In the genomic region with DNA sequence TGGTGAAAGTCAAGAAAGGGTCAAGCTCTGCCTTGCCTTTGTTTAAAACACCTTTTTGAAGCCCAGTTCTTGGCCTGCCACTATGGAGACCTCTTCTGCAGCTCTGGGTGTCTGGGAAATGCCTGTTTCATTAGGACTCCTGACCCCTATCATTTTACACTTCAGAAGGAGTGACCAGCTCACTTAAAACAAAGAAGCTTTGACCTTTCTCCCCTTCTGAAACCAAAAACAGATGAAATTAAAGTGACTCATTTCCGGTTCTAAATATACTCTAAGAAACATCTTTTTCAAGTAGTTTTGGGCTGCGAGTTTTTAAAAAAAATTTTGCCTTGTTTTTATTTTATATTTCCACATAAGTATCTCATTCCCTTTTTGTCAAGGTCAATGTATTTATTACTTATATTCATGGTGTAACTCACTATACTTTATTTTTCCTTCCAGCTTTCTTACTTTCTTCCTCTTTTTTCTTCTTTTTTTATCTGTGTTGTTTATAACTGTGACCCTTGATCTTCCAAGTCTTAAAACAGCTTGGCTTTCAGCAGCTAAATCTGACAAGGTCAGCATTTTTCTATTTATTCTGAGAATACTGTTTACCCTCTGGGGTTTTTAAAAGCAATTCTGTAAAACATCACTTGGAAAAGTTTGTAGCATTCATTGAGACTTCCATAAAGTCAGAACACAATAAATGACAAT, we compare ENCODE assay signal across 10 cellular contexts.
A peak's percentile ranks its signal among the peaks of the same experiment; 100 is the strongest.
DNase-seq lines count a peak whose midpoint lies in the region; ATAC-seq and TF ChIP-seq lines count a peak whose summit lies in the region.
"Had no signal": no experiment of that assay in that cellular context is flagged by ENCODE, and none has a peak within 500 bp of the region (broad histone marks: within the 10 kb centered on the region; RNA-seq: fewer than 3 reads in every experiment).

No MANE protein-coding gene starts in this region.

- TF ChIP-seq CTCF in PC-9 (conservative IDR thresholded peaks at IDR 0.05): no peak

- H4K20me1 ChIP-seq in PC-9 (ENCODE audit: insufficient read depth): no peaks in the 10 kb centered on the region

- H3F3A ChIP-seq in PC-9 (ENCODE audit: insufficient read depth, low read depth): no peaks in the 10 kb centered on the region

- TF ChIP-seq POLR2A in GM18505 (IDR thresholded peaks at IDR 0.05; ENCODE audit: borderline replicate concordance, extremely low read depth, insufficient read depth, insufficient read length): no peak

- H3K36me3 ChIP-seq in PC-9 (ENCODE audit: low read depth) (no peaks in the 10 kb centered on the region), mesenchymal stem cell (ENCODE audit: control insufficient read depth in 1 of 2, insufficient read depth in 2 of 2, low read depth in 1 of 2, low read length in 2 of 2) (no peaks in the 10 kb centered on the region)
- H3K36me3 ChIP-seq: tibial nerve had no signal

- intact Hi-C loops in PC-9 (cut with micrococcal nuclease; ENCODE audit: unreplicated experiment): loop anchor here (5.0 kb wide), 1 partner anchor 674 kb away; the partner anchor contains the start of genes NR2F1 and NR2F1-AS1

- H3K4me3 ChIP-seq in PC-9: no peak overlapping the region
- no peak overlapping the region for H3K4me3 ChIP-seq in mesenchymal stem cell (ENCODE audit: insufficient read depth in 1 of 2, low read depth in 1 of 2, low read length in 2 of 2)
- H3K4me3 ChIP-seq: tibial nerve had no signal

- DNase-seq in PC-9 (no peak), mesenchymal stem cell (peak; percentile 79), Kasumi-1 (lab: John Stamatoyannopoulos, UW) (no peak)
- DNase-seq in activated naive CD8-positive, alpha-beta T cell treated with anti-CD3 and anti-CD28 coated beads for 36 hours: no peak
- DNase-seq in activated naive CD4-positive, alpha-beta T cell treated with anti-CD3 and anti-CD28 coated beads, Interleukin-2, amount 50 U/mL, for 16 hours: no peak

- no peak overlapping the region for H3K23ac ChIP-seq in mesenchymal stem cell (ENCODE audit: low read length in 2 of 2)

- CTCF ChIA-PET in PC-9 (lab: Charles Lee): interaction anchor here (0.5 kb wide), 1 partner anchor 1002 kb away, joined by 3 read pairs; no protein-coding TSS in a partner anchor

- H4K91ac ChIP-seq in mesenchymal stem cell (ENCODE audit: low read length): no peak overlapping the region

- H3K79me2 ChIP-seq in PC-9 (ENCODE audit: low read depth): no peaks in the 10 kb centered on the region

- H3K4me3 Mint-ChIP-seq in activated naive CD8-positive, alpha-beta T cell treated with anti-CD3 and anti-CD28 coated beads for 36 hours: no peak overlapping the region
- H3K4me3 Mint-ChIP-seq: natural killer cell treated with Interleukin-12 subunit alpha and Interleukin-12 subunit beta and Interleukin-15 and Interleukin-18, amount 100 ng/mL, for 72 hours had no signal

- no peak overlapping the region for H2BK5ac ChIP-seq in mesenchymal stem cell (ENCODE audit: low read depth, low read length, poor library complexity, severe bottlenecking)

- no peaks in the 10 kb centered on the region for H3K9me3 Mint-ChIP-seq in activated naive CD8-positive, alpha-beta T cell treated with anti-CD3 and anti-CD28 coated beads for 36 hours

- H2AFZ ChIP-seq in PC-9 (0 out of 2 replicates have a peak overlapping the region, but pooled peaks have one; percentile 25), mesenchymal stem cell (ENCODE audit: low read depth, low read length) (no peak overlapping the region)

- H3K4me1 Mint-ChIP-seq in activated naive CD8-positive, alpha-beta T cell treated with anti-CD3 and anti-CD28 coated beads for 36 hours: no peaks in the 10 kb centered on the region

- H2AK5ac ChIP-seq in mesenchymal stem cell (ENCODE audit: low read length, severe bottlenecking): no peak overlapping the region

- H4K8ac ChIP-seq in mesenchymal stem cell (ENCODE audit: low read length): no peak overlapping the region

- H3K9ac ChIP-seq in mesenchymal stem cell (ENCODE audit: low read length): peak overlapping the region; percentile 33

- H2BK15ac ChIP-seq in mesenchymal stem cell (ENCODE audit: low read depth, poor library complexity, severe bottlenecking): no peak overlapping the region

- POLR2A ChIA-PET in PC-9 (lab: Charles Lee; ENCODE audit: unreplicated experiment): interaction anchor here (0.6 kb wide), 1 partner anchor 615 kb away, joined by 3 read pairs; no protein-coding TSS in a partner anchor

- WGBS in mesenchymal stem cell: no CpG with 5 or more reads among the region's 2 CpGs

- H3K27me3 Mint-ChIP-seq in activated naive CD8-positive, alpha-beta T cell treated with anti-CD3 and anti-CD28 coated beads for 36 hours: no peaks in the 10 kb centered on the region
- H3K27me3 Mint-ChIP-seq: natural killer cell treated with Interleukin-12 subunit alpha and Interleukin-12 subunit beta and Interleukin-15 and Interleukin-18, amount 100 ng/mL, for 72 hours had no signal

- H3K4me1 ChIP-seq in PC-9 (replicated peaks; ENCODE audit: insufficient read depth): peaks cover 12% of the 10 kb centered on the region
- H3K4me1 ChIP-seq in mesenchymal stem cell (ENCODE audit: control insufficient read depth, insufficient read depth, low read depth, low read length): peaks cover 1% of the 10 kb centered on the region

- H3K27ac ChIP-seq in PC-9 (no peak overlapping the region), mesenchymal stem cell (ENCODE audit: low read length, poor library complexity, severe bottlenecking) (no peak overlapping the region)

- no peak overlapping the region for H3K27ac Mint-ChIP-seq in activated naive CD8-positive, alpha-beta T cell treated with anti-CD3 and anti-CD28 coated beads for 36 hours
- H3K27ac Mint-ChIP-seq: natural killer cell treated with Interleukin-12 subunit alpha and Interleukin-12 subunit beta and Interleukin-15 and Interleukin-18, amount 100 ng/mL, for 72 hours had no signal

- peak; percentile 61 for ATAC-seq in GM18505 (IDR thresholded peaks at IDR 0.05; ENCODE audit: unreplicated experiment)
- peak; percentile 65 for ATAC-seq in HG02588 (IDR thresholded peaks at IDR 0.05; ENCODE audit: unreplicated experiment)
- no peak for ATAC-seq in HG02884 (IDR thresholded peaks at IDR 0.05; ENCODE audit: unreplicated experiment)
- ATAC-seq: natural killer cell treated with Interleukin-12 subunit alpha and Interleukin-12 subunit beta and Interleukin-15 and Interleukin-18, amount 100 ng/mL, for 72 hours had no signal

- no peak overlapping the region for H2BK120ac ChIP-seq in mesenchymal stem cell (ENCODE audit: low read depth, low read length)

- H3K36me3 Mint-ChIP-seq in activated naive CD8-positive, alpha-beta T cell treated with anti-CD3 and anti-CD28 coated beads for 36 hours: no peaks in the 10 kb centered on the region
- H3K36me3 Mint-ChIP-seq: natural killer cell treated with Interleukin-12 subunit alpha and Interleukin-12 subunit beta and Interleukin-15 and Interleukin-18, amount 100 ng/mL, for 72 hours had no signal

- BruUV-seq in PC-9 (replicated peaks; lab: Mats Ljungman, UMichigan): no TSS peak

- no peak overlapping the region for H3K18ac ChIP-seq in mesenchymal stem cell (ENCODE audit: low read depth in 1 of 2, low read length in 2 of 2)

- H3K9me2 ChIP-seq in PC-9 (ENCODE audit: insufficient read depth): no peaks in the 10 kb centered on the region

- no peak overlapping the region for H3K14ac ChIP-seq in mesenchymal stem cell (ENCODE audit: low read length in 2 of 2)

- H3K4ac ChIP-seq in mesenchymal stem cell (ENCODE audit: low read depth in 1 of 2, low read length in 2 of 2): no peak overlapping the region

- H3K9me3 ChIP-seq in PC-9 (ENCODE audit: insufficient read depth, low read depth) (no peaks in the 10 kb centered on the region), mesenchymal stem cell (ENCODE audit: control insufficient read depth, low read length) (no peaks in the 10 kb centered on the region)
- H3K9me3 ChIP-seq: tibial nerve had no signal

- no peak overlapping the region for H2BK12ac ChIP-seq in mesenchymal stem cell (ENCODE audit: low read length in 2 of 2)

- H3K79me1 ChIP-seq in mesenchymal stem cell (replicated peaks; ENCODE audit: low read length, poor library complexity, severe bottlenecking): no peaks in the 10 kb centered on the region

- no peaks in the 10 kb centered on the region for H3K27me3 ChIP-seq in PC-9 (ENCODE audit: insufficient read depth, low read depth)
- H3K27me3 ChIP-seq in mesenchymal stem cell (ENCODE audit: control insufficient read depth in 1 of 2, insufficient read depth in 1 of 2, low read length in 2 of 2): no peaks in the 10 kb centered on the region
- H3K27me3 ChIP-seq: tibial nerve had no signal

- H3K4me2 ChIP-seq in PC-9 (peak overlapping the region; percentile 21), mesenchymal stem cell (ENCODE audit: low read length, poor library complexity, severe bottlenecking) (no peak overlapping the region)
